ENCODE assay signal across 31 cellular contexts in the genomic region with DNA sequence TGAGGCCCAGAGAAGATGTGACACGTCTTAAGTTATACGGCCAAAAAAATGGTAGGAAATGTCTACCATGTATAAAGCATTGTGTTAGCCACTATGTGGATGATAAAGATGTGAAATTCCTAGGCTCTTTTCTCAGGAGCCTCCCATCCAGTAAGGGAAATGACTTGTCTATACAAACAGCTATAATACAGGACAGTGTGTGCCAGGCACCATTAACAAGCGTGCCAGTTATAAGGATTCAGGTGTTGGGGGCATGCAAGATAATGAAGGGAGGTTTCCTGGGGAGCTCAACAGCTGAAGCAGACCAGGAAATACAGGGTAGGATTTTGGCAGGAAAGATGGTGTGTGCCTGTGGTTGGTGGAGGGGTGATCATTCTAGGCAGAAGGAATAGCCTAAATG. TPM values are rescaled to one million over a fixed set of nuclear protein-coding genes. Genes with fewer than 3 reads are reported as not detected.
A peak's percentile ranks its signal among the peaks of the same experiment; 100 is the strongest.
DNase-seq lines count a peak whose midpoint lies in the region; ATAC-seq and TF ChIP-seq lines count a peak whose summit lies in the region.
"Had no signal": no experiment of that assay in that cellular context is flagged by ENCODE, and none has a peak within 500 bp of the region (broad histone marks: within the 10 kb centered on the region; RNA-seq: fewer than 3 reads in every experiment).

No MANE protein-coding gene starts in this region.

- peaks cover 11% of the 10 kb centered on the region for H3K36me3 Mint-ChIP-seq in mesothelial cell of epicardium
- no peaks in the 10 kb centered on the region for H3K36me3 Mint-ChIP-seq in activated naive CD4-positive, alpha-beta T cell treated with anti-CD3 and anti-CD28 coated beads for 36 hours (ENCODE audit: low read depth)

- peaks cover 37% of the 10 kb centered on the region for H3K4me1 Mint-ChIP-seq in mesothelial cell of epicardium
- H3K4me1 Mint-ChIP-seq in activated naive CD4-positive, alpha-beta T cell treated with anti-CD3 and anti-CD28 coated beads for 36 hours (ENCODE audit: low read depth) = no peaks in the 10 kb centered on the region

- H3K27ac ChIP-seq in heart right ventricle = peak overlapping the region in 9 of 10 donors; percentile 58 to 84 (median 79)
- peak overlapping the region; percentile 37; the same call in 1 of the 2 replicates for H3K27ac ChIP-seq in VCaP
- peak overlapping the region; percentile 70 to 80 (median 77) for H3K27ac ChIP-seq in gastrocnemius medialis
- H3K27ac ChIP-seq: ascending aorta, lower lobe of right lung, thyroid gland had no signal

- in situ Hi-C loops in gastrocnemius medialis (cut with MboI; ENCODE audit: low sequenced_read_pairs in 4 of 4) = no loop called here

- H3K4me3 ChIP-seq in heart right ventricle (no peak overlapping the region), gastrocnemius medialis (no peak overlapping the region)
- H3K4me3 ChIP-seq: A549, ascending aorta, lower lobe of right lung, stomach, thyroid gland had no signal

- peak in 1 of 8 donors; percentile 20 for ATAC-seq in heart right ventricle
- no peak for ATAC-seq in Right ventricle myocardium inferior
- no peak for ATAC-seq in gastrocnemius medialis

- peak overlapping the region; percentile 93 for H3K27ac Mint-ChIP-seq in mesothelial cell of epicardium
- no peak overlapping the region for H3K27ac Mint-ChIP-seq in activated naive CD4-positive, alpha-beta T cell treated with anti-CD3 and anti-CD28 coated beads for 36 hours
- H3K27ac Mint-ChIP-seq: activated naive CD8-positive, alpha-beta T cell had no signal

- no peak overlapping the region for H3K4me3 Mint-ChIP-seq in mesothelial cell of epicardium
- H3K4me3 Mint-ChIP-seq in activated naive CD4-positive, alpha-beta T cell treated with anti-CD3 and anti-CD28 coated beads for 36 hours = no peak overlapping the region
- H3K4me3 Mint-ChIP-seq: activated naive CD8-positive, alpha-beta T cell had no signal

- H3K27me3 ChIP-seq in heart right ventricle (no peaks in the 10 kb centered on the region), gastrocnemius medialis (no peaks in the 10 kb centered on the region)
- H3K27me3 ChIP-seq: ascending aorta, stomach, thyroid gland had no signal

- no peaks in the 10 kb centered on the region for H3K36me3 ChIP-seq in heart right ventricle
- no peaks in the 10 kb centered on the region for H3K36me3 ChIP-seq in gastrocnemius medialis
- H3K36me3 ChIP-seq: ascending aorta, lower lobe of right lung, stomach, thyroid gland, WERI-Rb-1 had no signal

- H3K9me3 ChIP-seq in heart right ventricle = peaks cover 0 to 16% (median 7%) of the 10 kb centered on the region in 11 donors
- H3K9me3 ChIP-seq in gastrocnemius medialis = no peaks in the 10 kb centered on the region
- H3K9me3 ChIP-seq: thyroid gland had no signal

- DNase-seq in heart right ventricle = no peak
- no peak for DNase-seq in Right ventricle myocardium inferior (ENCODE audit: missing footprints)
- no peak for DNase-seq in mesothelial cell of epicardium (ENCODE audit: low spot score in 2 of 2, unreplicated experiment in 2 of 2)
- no peak for DNase-seq in gastrocnemius medialis
- no peak for DNase-seq in activated T-cell treated with anti-CD3 and anti-CD28 coated beads for 4 hours
- no peak for DNase-seq in activated naive CD4-positive, alpha-beta T cell treated with anti-CD3 and anti-CD28 coated beads for 36 hours
- no peak for DNase-seq in HK-2 (ENCODE audit: unreplicated experiment)
- DNase-seq: activated CD4-positive, alpha-beta T cell treated with anti-CD3 and anti-CD28 coated beads for 48 hours; activated effector memory CD4-positive, alpha-beta T cell treated with Interleukin-2 at 50 U/mL for 16 hours; Calu3; central memory CD4-positive, alpha-beta T cell; foreskin fibroblast; head of caudate nucleus; KG1; lower lobe of right lung; NCI-H1105; NCI-H2029 treated with DMSO at 0.1 percent for 48 hours; NCI-H526 treated with DMSO at 0.1 percent for 48 hours; stimulated activated CD4-positive, alpha-beta T cell treated with anti-CD3 and anti-CD28 coated beads, Interleukin-12 subunit alpha, Interleukin-12 subunit beta, amount 100 ng/mL, for 4 hours; stimulated activated CD4-positive, alpha-beta T cell treated with anti-CD3 and anti-CD28 coated beads, Interleukin-2, amount 100 ng/mL, for 48 hours; stomach; SW 1271; T-helper 9 cell; thyroid gland; WERI-Rb-1 had no signal

- H3K4me1 ChIP-seq in heart right ventricle = peaks cover 12 to 66% (median 47%) of the 10 kb centered on the region in 9 donors
- peaks cover 51 to 52% of the 10 kb centered on the region in 2 donors for H3K4me1 ChIP-seq in gastrocnemius medialis
- H3K4me1 ChIP-seq: ascending aorta, lower lobe of right lung had no signal

- TF ChIP-seq CTCF in heart right ventricle (IDR thresholded peaks at IDR 0.05) = no peak
- no peak for TF ChIP-seq CTCF in VCaP (conservative IDR thresholded peaks at IDR 0.05)
- no peak for TF ChIP-seq CTCF in mesothelial cell of epicardium (IDR thresholded peaks at IDR 0.05; ENCODE audit: unreplicated experiment)
- no peak for TF ChIP-seq CTCF in gastrocnemius medialis (IDR thresholded peaks at IDR 0.05 in 4 of 5, conservative IDR thresholded peaks at IDR 0.05 in 1 of 5)

- no peaks in the 10 kb centered on the region for H3K27me3 Mint-ChIP-seq in mesothelial cell of epicardium (ENCODE audit: low read depth)
- H3K27me3 Mint-ChIP-seq in activated naive CD4-positive, alpha-beta T cell treated with anti-CD3 and anti-CD28 coated beads for 36 hours (ENCODE audit: low read depth) = no peaks in the 10 kb centered on the region
- H3K27me3 Mint-ChIP-seq: activated naive CD8-positive, alpha-beta T cell had no signal

- intact Hi-C loops in heart right ventricle (cut with DNase I) = loop anchor here in 3 of 10 donors (5.0 kb wide), 3 partner anchors 39 to 49 kb away; no protein-coding TSS in a partner anchor
- intact Hi-C loops in Right ventricle myocardium inferior (cut with DNase I) = no loop called here
- intact Hi-C loops in gastrocnemius medialis (cut with DNase I; ENCODE audit: low total_unique reads) = no loop called here
- intact Hi-C loops in activated naive CD4-positive, alpha-beta T cell treated with anti-CD3 and anti-CD28 coated beads for 36 hours (cut with micrococcal nuclease) = no loop called here

- CTCF ChIA-PET in activated naive CD4-positive, alpha-beta T cell treated with anti-CD3 and anti-CD28 coated beads for 36 hours (lab: Charles Lee) = interaction anchor here (0.6 kb wide), 1 partner anchor 8 kb away, joined by 3 read pairs; no protein-coding TSS in a partner anchor

- TF ChIP-seq POLR2A in gastrocnemius medialis (IDR thresholded peaks at IDR 0.05) = no peak

- peaks cover 19% of the 10 kb centered on the region for H3K9me3 Mint-ChIP-seq in mesothelial cell of epicardium
- peaks cover 4% of the 10 kb centered on the region for H3K9me3 Mint-ChIP-seq in activated naive CD4-positive, alpha-beta T cell treated with anti-CD3 and anti-CD28 coated beads for 36 hours

- 53 to 58% methylated on average over 3 of the region's 3 CpGs for WGBS in heart right ventricle, 2 donors

RNA-seq across cellular contexts. Expression of gene ALPK2, which starts 37.6 kb away (rescaled TPM):
- total RNA-seq in heart right ventricle = 100 to 1,000 TPM; 166 to 271 (median 216) TPM
- polyA plus RNA-seq in heart right ventricle = 10 to 100 TPM in 1 of 2 donors, 1 to 10 TPM in 1; 7.8 to 39.5 TPM
- total RNA-seq in Right ventricle myocardium inferior = 243 TPM
- 5.6 to 6.4 TPM (median 5.8 TPM) in 3 replicates for total RNA-seq in mesothelial cell of epicardium
- total RNA-seq in gastrocnemius medialis = 10 to 100 TPM; 46.6 to 81.5 (median 58.4) TPM
- total RNA-seq in activated naive CD4-positive, alpha-beta T cell treated with anti-CD3 and anti-CD28 coated beads for 36 hours = 1 to 10 TPM; 1.3 to 1.4 TPM
- total RNA-seq: ascending aorta, Calu3, lower lobe of right lung, posterior vena cava had no signal
- polyA plus RNA-seq: neural cell had no signal
